In genomic region chr9:78985084-78985738, GRCh38 we compare ENCODE assay signal across 17 cellular contexts.
DNase-seq lines count a peak whose midpoint lies in the region; ATAC-seq and FAIRE-seq lines count a peak whose summit lies in the region.
"Had no signal": no experiment of that assay in that cellular context is flagged by ENCODE, and none has a peak within 500 bp of the region (broad histone marks: within the 10 kb centered on the region; RNA-seq: fewer than 3 reads in every experiment).

No MANE protein-coding gene starts in this region.

- H4K91ac ChIP-seq in mesenchymal stem cell (ENCODE audit: low read length) = no peak overlapping the region

- no peak for ATAC-seq in GM21381 (IDR thresholded peaks at IDR 0.05; ENCODE audit: unreplicated experiment)
- ATAC-seq: stimulated activated effector memory CD8-positive, alpha-beta T cell treated with anti-CD3 and anti-CD28 coated beads, Interleukin-12 subunit alpha, Interleukin-12 subunit beta, amount 100 ng/mL, for 72 hours had no signal

- FAIRE-seq in GM19239 (lab: Jason Lieb, UNC) = no peak

- no peaks in the 10 kb centered on the region for H3K9me3 ChIP-seq in MG63
- H3K9me3 ChIP-seq in adipocyte (ENCODE audit: control insufficient read depth, low read length) = no peaks in the 10 kb centered on the region
- no peaks in the 10 kb centered on the region for H3K9me3 ChIP-seq in mesenchymal stem cell (ENCODE audit: control insufficient read depth, low read length)
- H3K9me3 ChIP-seq: BLaER1, ovary, thyroid gland had no signal

- no peak overlapping the region for H3K14ac ChIP-seq in mesenchymal stem cell (ENCODE audit: low read length in 2 of 2)

- H3K27me3 ChIP-seq in MG63 (no peaks in the 10 kb centered on the region), adipocyte (replicated peaks; ENCODE audit: control insufficient read depth, insufficient read depth, low read length) (no peaks in the 10 kb centered on the region), mesenchymal stem cell (ENCODE audit: control insufficient read depth in 1 of 2, insufficient read depth in 1 of 2, low read length in 2 of 2) (no peaks in the 10 kb centered on the region)
- H3K27me3 ChIP-seq: BLaER1, ovary, thyroid gland had no signal

- no peak overlapping the region for H2BK5ac ChIP-seq in mesenchymal stem cell (ENCODE audit: low read depth, low read length, poor library complexity, severe bottlenecking)

- H3K4me2 ChIP-seq in mesenchymal stem cell (ENCODE audit: low read length, poor library complexity, severe bottlenecking) = no peak overlapping the region
- H3K4me2 ChIP-seq: BLaER1 had no signal

- no peak overlapping the region for H3K18ac ChIP-seq in mesenchymal stem cell (ENCODE audit: low read depth in 1 of 2, low read length in 2 of 2)

- H2BK120ac ChIP-seq in mesenchymal stem cell (ENCODE audit: low read depth, low read length) = no peak overlapping the region

- H2AK5ac ChIP-seq in mesenchymal stem cell (ENCODE audit: low read length, severe bottlenecking) = no peak overlapping the region

- H3K4me1 ChIP-seq in adipocyte (ENCODE audit: control insufficient read depth, insufficient read depth, low read length) = no peaks in the 10 kb centered on the region
- no peaks in the 10 kb centered on the region for H3K4me1 ChIP-seq in mesenchymal stem cell (ENCODE audit: control insufficient read depth, insufficient read depth, low read depth, low read length)
- H3K4me1 ChIP-seq: thyroid gland had no signal

- H2BK15ac ChIP-seq in mesenchymal stem cell (ENCODE audit: low read depth, poor library complexity, severe bottlenecking) = no peak overlapping the region

- no peak overlapping the region for H4K8ac ChIP-seq in mesenchymal stem cell (ENCODE audit: low read length)

- H3K36me3 ChIP-seq in MG63 = no peaks in the 10 kb centered on the region
- H3K36me3 ChIP-seq in adipocyte (ENCODE audit: control insufficient read depth, insufficient read depth, low read length, severe bottlenecking) = no peaks in the 10 kb centered on the region
- no peaks in the 10 kb centered on the region for H3K36me3 ChIP-seq in mesenchymal stem cell (ENCODE audit: control insufficient read depth in 1 of 2, insufficient read depth in 2 of 2, low read depth in 1 of 2, low read length in 2 of 2)
- H3K36me3 ChIP-seq: BLaER1, ovary, thyroid gland had no signal

- no peak overlapping the region for H2AFZ ChIP-seq in mesenchymal stem cell (ENCODE audit: low read depth, low read length)

- H3K9ac ChIP-seq in adipocyte (ENCODE audit: low read length) (no peak overlapping the region), mesenchymal stem cell (ENCODE audit: low read length) (no peak overlapping the region)
- H3K9ac ChIP-seq: BLaER1 had no signal

- no peak overlapping the region for H3K4ac ChIP-seq in mesenchymal stem cell (ENCODE audit: low read depth in 1 of 2, low read length in 2 of 2)

- H2BK12ac ChIP-seq in mesenchymal stem cell (ENCODE audit: low read length in 2 of 2) = no peak overlapping the region

- H3K27ac ChIP-seq in mesenchymal stem cell (ENCODE audit: low read length, poor library complexity, severe bottlenecking) = peak overlapping the region; percentile 38
- H3K27ac ChIP-seq: BLaER1, ovary, thyroid gland had no signal

- DNase-seq in Daoy (ENCODE audit: low read depth) (peak; percentile 13), MG63 (peak; percentile 3), adipocyte (ENCODE audit: low read depth) (peak; percentile 33), mesenchymal stem cell (no peak), GM19239 (ENCODE audit: insufficient read length, low spot score) (no peak), pons (ENCODE audit: low spot score) (no peak), NCI-H774 (lab: John Stamatoyannopoulos, UW) (no peak)
- DNase-seq: activated CD4-positive, alpha-beta T cell treated with anti-CD3 and anti-CD28 coated beads, Interleukin-2, amount 10 ng/mL, durations not matched to agents 24 days and 14 days; activated naive CD4-positive, alpha-beta T cell treated with anti-CD3 and anti-CD28 coated beads for 36 hours; effector CD4-positive, alpha-beta T cell; hippocampal formation; NCI-H446 treated with DMSO at 0.1 percent for 48 hours; ovary; thyroid gland had no signal

- no peak overlapping the region for H3K4me3 ChIP-seq in MG63
- no peak overlapping the region for H3K4me3 ChIP-seq in adipocyte (ENCODE audit: low read length)
- no peak overlapping the region for H3K4me3 ChIP-seq in mesenchymal stem cell (ENCODE audit: insufficient read depth in 1 of 2, low read depth in 1 of 2, low read length in 2 of 2)
- H3K4me3 ChIP-seq: BLaER1, ovary, thyroid gland had no signal

- WGBS in mesenchymal stem cell = 96% methylated on average over 1 of the region's 2 CpGs

- H3K79me1 ChIP-seq in mesenchymal stem cell (replicated peaks; ENCODE audit: low read length, poor library complexity, severe bottlenecking) = no peaks in the 10 kb centered on the region

- H3K23ac ChIP-seq in mesenchymal stem cell (ENCODE audit: low read length in 2 of 2) = no peak overlapping the region

Comparison
In these comparisons a context has a peak if more than half of its experiments do, and no peak if none do; other contexts are left out.
1. DNase-seq: peak in Daoy (single experiment), MG63 (single experiment) and adipocyte (single experiment); none in mesenchymal stem cell (single experiment), GM19239 (single experiment), pons (single experiment) and NCI-H774 (single experiment).